Comparison of ENCODE assay signal across 9 cellular contexts in the genomic region with DNA sequence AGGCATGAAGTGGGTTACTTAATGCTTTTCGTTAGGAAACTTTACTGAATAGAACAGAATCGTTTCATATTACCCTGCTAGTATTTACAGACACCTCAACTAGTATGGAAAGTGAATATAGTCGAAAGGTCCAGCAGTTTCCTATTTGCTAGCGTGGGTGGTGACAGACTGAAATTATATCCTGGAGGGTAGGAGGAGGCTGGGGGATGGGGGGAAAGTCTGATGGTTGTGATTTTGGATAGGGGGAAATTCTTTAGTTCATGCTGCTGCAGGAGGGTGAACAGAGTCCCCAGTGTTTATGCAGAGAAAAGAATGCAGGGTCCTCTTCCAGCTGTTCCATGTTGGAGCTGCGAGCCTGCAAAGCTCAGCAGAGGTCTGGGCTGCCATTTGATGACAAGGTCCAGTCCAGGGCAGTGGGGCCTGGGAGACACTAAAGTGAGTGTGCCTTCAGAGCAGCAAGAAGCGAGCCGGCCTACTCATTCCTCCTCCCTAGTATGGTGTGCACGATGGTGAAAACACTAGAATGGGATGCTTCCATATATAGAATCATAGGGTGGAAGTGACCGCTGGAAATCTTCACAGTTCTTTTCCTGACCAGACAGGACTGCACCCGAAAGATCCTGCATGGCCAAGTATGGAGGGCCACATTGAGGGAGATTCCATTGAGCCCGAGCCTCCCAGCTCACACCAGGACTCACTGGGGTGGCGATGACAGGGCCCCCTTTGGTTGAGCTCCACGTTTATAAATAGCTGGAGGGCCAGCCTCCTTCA. TPM values are rescaled to one million over a fixed set of nuclear protein-coding genes. Genes with fewer than 3 reads are reported as not detected.
DNase-seq lines count a peak whose midpoint lies in the region; ATAC-seq, FAIRE-seq and TF ChIP-seq lines count a peak whose summit lies in the region.
"Had no signal": no experiment of that assay in that cellular context is flagged by ENCODE, and none has a peak within 500 bp of the region (broad histone marks: within the 10 kb centered on the region; RNA-seq: fewer than 3 reads in every experiment).

No MANE protein-coding gene starts in this region.

- TF ChIP-seq POLR2A in HepG2 (IDR thresholded peaks at IDR 0.05; ENCODE audit: insufficient read depth in 1 of 2, low read depth in 2 of 2, low read length in 2 of 2): no peak
- TF ChIP-seq POLR2A in right lobe of liver (IDR thresholded peaks at IDR 0.05): no peak
- TF ChIP-seq POLR2A in uterus (IDR thresholded peaks at IDR 0.05): peak in 1 of 2 donors; percentile 25

- ATAC-seq in HepG2 (no peak), right lobe of liver (no peak), HG02763 (IDR thresholded peaks at IDR 0.05; ENCODE audit: unreplicated experiment) (no peak)

- peak overlapping the region in 1 of 2 experiments; percentile 43 for H3K4ac ChIP-seq in mesenchymal stem cell (ENCODE audit: low read depth in 1 of 2, low read length in 2 of 2)

- H4K8ac ChIP-seq in mesenchymal stem cell (ENCODE audit: low read length): no peak overlapping the region

- H2AFZ ChIP-seq in HepG2 (ENCODE audit: low read length): no peak overlapping the region
- H2AFZ ChIP-seq in mesenchymal stem cell (ENCODE audit: low read depth, low read length): no peak overlapping the region

- no peak overlapping the region for H2BK120ac ChIP-seq in mesenchymal stem cell (ENCODE audit: low read depth, low read length)

- H3K27ac ChIP-seq in HepG2 (ENCODE audit: extremely low read length, insufficient read depth, low read length) (peak overlapping the region; percentile 30), right lobe of liver (peak overlapping the region in 1 of 3 donors; percentile 96), mesenchymal stem cell (ENCODE audit: low read length, poor library complexity, severe bottlenecking) (peak overlapping the region; percentile 54), uterus (peak overlapping the region; percentile 100)

- no peak overlapping the region for H2AK5ac ChIP-seq in mesenchymal stem cell (ENCODE audit: low read length, severe bottlenecking)

- peak overlapping the region; percentile 52 to 54 for H3K18ac ChIP-seq in mesenchymal stem cell (ENCODE audit: low read depth in 1 of 2, low read length in 2 of 2)

- peaks cover 27% of the 10 kb centered on the region for H4K20me1 ChIP-seq in HepG2 (ENCODE audit: insufficient read depth, low read length)

- H3K79me1 ChIP-seq in mesenchymal stem cell (replicated peaks; ENCODE audit: low read length, poor library complexity, severe bottlenecking): peaks cover 5% of the 10 kb centered on the region

- no peak for TF ChIP-seq EP300 in HepG2 (IDR thresholded peaks at IDR 0.05; ENCODE audit: low read depth in 2 of 2, low read length in 2 of 2)
- no peak for TF ChIP-seq EP300 in HepG2 (CRISPR knock-in tag; IDR thresholded peaks at IDR 0.05; ENCODE audit: borderline replicate concordance)

- TF ChIP-seq RAD21 in HepG2 (CRISPR knock-in tag; IDR thresholded peaks at IDR 0.05): no peak

- peak; percentile 31 for DNase-seq in HepG2 (ENCODE audit: low spot score)
- no peak for DNase-seq in right lobe of liver
- peak; percentile 49 for DNase-seq in dermis blood vessel endothelial cell
- peak; percentile 81 for DNase-seq in mesenchymal stem cell
- peak; percentile 32 to 51 for DNase-seq in uterus
- DNase-seq in NCI-H2081 treated with DMSO at 0.1 percent for 48 hours (lab: John Stamatoyannopoulos, UW): no peak
- DNase-seq in pons (ENCODE audit: low spot score): no peak

- peak; percentile 36 for FAIRE-seq in HepG2 (lab: Jason Lieb, UNC)
- FAIRE-seq: TTC549 had no signal

- POLR2A ChIA-PET in HepG2 (lab: Yijun Ruan, JAX): interaction anchor here (0.6 to 2.7 kb wide), 3 partner anchors 74 to 387 kb away, joined by 3 to 15 read pairs (median 3); no protein-coding TSS in a partner anchor

- H3K4me3 ChIP-seq in HepG2 (replicated peaks in 1 of 3; ENCODE audit: insufficient read depth in 1 of 3, low read depth in 2 of 3, low read length in 3 of 3): peak overlapping the region; percentile 65 to 93 (median 73)
- H3K4me3 ChIP-seq in right lobe of liver: peak overlapping the region in 1 of 3 donors; percentile 5
- H3K4me3 ChIP-seq in mesenchymal stem cell (ENCODE audit: insufficient read depth in 1 of 2, low read depth in 1 of 2, low read length in 2 of 2): peak overlapping the region; percentile 47 to 89
- peak overlapping the region; percentile 71 to 93 for H3K4me3 ChIP-seq in uterus

- H2BK15ac ChIP-seq in mesenchymal stem cell (ENCODE audit: low read depth, poor library complexity, severe bottlenecking): no peak overlapping the region

- H2BK5ac ChIP-seq in mesenchymal stem cell (ENCODE audit: low read depth, low read length, poor library complexity, severe bottlenecking): no peak overlapping the region

- TF ChIP-seq CTCF in HepG2 (CRISPR knock-in tag; IDR thresholded peaks at IDR 0.05) (no peak), right lobe of liver (IDR thresholded peaks at IDR 0.05) (no peak), uterus (IDR thresholded peaks at IDR 0.05) (no peak)

- peak overlapping the region; percentile 20 for H4K91ac ChIP-seq in mesenchymal stem cell (ENCODE audit: low read length)

- H3K14ac ChIP-seq in mesenchymal stem cell (ENCODE audit: low read length in 2 of 2): peak overlapping the region in 1 of 2 experiments; percentile 71

- H3K9me3 ChIP-seq in HepG2 (ENCODE audit: low read length) (peaks cover 10% of the 10 kb centered on the region), right lobe of liver (peaks cover 0 to 5% (median 0%) of the 10 kb centered on the region in 4 donors), mesenchymal stem cell (ENCODE audit: control insufficient read depth, low read length) (peaks cover 12% of the 10 kb centered on the region), uterus (no peaks in the 10 kb centered on the region)

- H3K4me2 ChIP-seq in HepG2 (ENCODE audit: low read depth, low read length) (peak overlapping the region; percentile 94), mesenchymal stem cell (ENCODE audit: low read length, poor library complexity, severe bottlenecking) (peak overlapping the region; percentile 95)

- TSS peak; percentile 37 for BruUV-seq in HepG2 (replicated peaks; lab: Mats Ljungman, UMichigan)

- intact Hi-C loops in HepG2 (cut with micrococcal nuclease; ENCODE audit: unreplicated experiment): loop anchor here (5.0 to 10.0 kb wide), 3 partner anchors 83 to 336 kb away; a partner anchor contains a TSS
- intact Hi-C loops in right lobe of liver (cut with DNase I): loop anchor here (5.0 to 10.0 kb wide), 3 partner anchors 123 to 208 kb away; no protein-coding TSS in a partner anchor
- intact Hi-C loops in uterus (cut with DNase I; ENCODE audit: low total_unique reads): loop anchor here (5.0 kb wide), 2 partner anchors 118 to 203 kb away; no protein-coding TSS in a partner anchor

- peaks cover 72% of the 10 kb centered on the region for H3K79me2 ChIP-seq in HepG2 (ENCODE audit: insufficient read depth, low read length)

- H2BK12ac ChIP-seq in mesenchymal stem cell (ENCODE audit: low read length in 2 of 2): peak overlapping the region; percentile 46 to 47

- no peak overlapping the region for H3K23ac ChIP-seq in mesenchymal stem cell (ENCODE audit: low read length in 2 of 2)

- H3K27me3 ChIP-seq in HepG2 (ENCODE audit: control insufficient read depth in 1 of 2, insufficient read depth in 2 of 2, low read length in 2 of 2) (no peaks in the 10 kb centered on the region), right lobe of liver (no peaks in the 10 kb centered on the region), mesenchymal stem cell (ENCODE audit: control insufficient read depth in 1 of 2, insufficient read depth in 1 of 2, low read length in 2 of 2) (no peaks in the 10 kb centered on the region), uterus (no peaks in the 10 kb centered on the region)

- peaks cover 0 to 43% of the 10 kb centered on the region in 2 experiments; a peak in 3 of 5 replicates for H3K36me3 ChIP-seq in HepG2 (replicated peaks in 1 of 2; ENCODE audit: control insufficient read depth in 1 of 2, insufficient read depth in 2 of 2, low read length in 2 of 2)
- no peaks in the 10 kb centered on the region for H3K36me3 ChIP-seq in right lobe of liver
- peaks cover 3 to 23% of the 10 kb centered on the region in 2 experiments for H3K36me3 ChIP-seq in mesenchymal stem cell (ENCODE audit: control insufficient read depth in 1 of 2, insufficient read depth in 2 of 2, low read depth in 1 of 2, low read length in 2 of 2)
- no peaks in the 10 kb centered on the region for H3K36me3 ChIP-seq in uterus

- CTCF ChIA-PET in HepG2 (lab: Yijun Ruan, JAX; ENCODE audit: low intra/inter-chr PET ratio, low total read pairs): no interaction called here

- WGBS in HepG2 (ENCODE audit: low lambda C conversion rate): 33% methylated on average over 13 of the region's 13 CpGs
- WGBS in right lobe of liver (ENCODE audit: insufficient coverage, low coverage, low lambda C conversion rate, missing lambda C conversion rate): 43% methylated on average over 5 of the region's 13 CpGs
- WGBS in mesenchymal stem cell: 2% methylated on average over 8 of the region's 13 CpGs

- H3K4me1 ChIP-seq in HepG2 (ENCODE audit: insufficient read depth, low read length) (peaks cover 40% of the 10 kb centered on the region), right lobe of liver (peaks cover 0 to 17% (median 0%) of the 10 kb centered on the region in 4 donors), mesenchymal stem cell (ENCODE audit: control insufficient read depth, insufficient read depth, low read depth, low read length) (peaks cover 11% of the 10 kb centered on the region), uterus (no peaks in the 10 kb centered on the region)

- in situ Hi-C loops in HepG2 (cut with HindIII; ENCODE audit: extremely low pct_ligation_motif_present, low pct_unique_long_range_greater_than_20kb): loop anchor here (5.0 to 10.0 kb wide), 4 partner anchors 83 to 236 kb away; no protein-coding TSS in a partner anchor

- H3K9ac ChIP-seq in HepG2 (ENCODE audit: insufficient read depth, low read depth, low read length) (peak overlapping the region; percentile 57), mesenchymal stem cell (ENCODE audit: low read length) (peak overlapping the region; percentile 96)

RNA-seq across cellular contexts. Expression of a gene that starts 2.1 kb away (rescaled TPM):
- 6.9 and 13.0 TPM in 2 replicates for total RNA-seq in HepG2 (2016; rRNA removed; fragmentation: Illumina TruSeq; extraction: Trizol)
- total RNA-seq in HepG2 (2016; cell fraction: cytosol; rRNA removed; fragmentation: Illumina TruSeq; extraction: Trizol; ENCODE audit: low read depth): 38.3 and 41.9 TPM in 2 replicates
- 6.5 and 11.9 TPM in 2 replicates for total RNA-seq in HepG2 (2016; cell fraction: insoluble cytoplasmic fraction; rRNA removed; fragmentation: Illumina TruSeq; extraction: Trizol)
- total RNA-seq in HepG2 (2016; cell fraction: membrane; rRNA removed; fragmentation: Illumina TruSeq; extraction: Trizol): 12.3 and 13.3 TPM in 2 replicates
- 24.4 and 25.8 TPM in 2 replicates for total RNA-seq in HepG2 (2016; cell fraction: nucleus; rRNA removed; fragmentation: Illumina TruSeq; extraction: Trizol)
- polyA plus RNA-seq in HepG2 (2011; rRNA removed): 11.7 and 11.8 TPM in 2 replicates
- polyA plus RNA-seq in HepG2 (2011; cell fraction: cytosol; rRNA removed): 4.9 and 6.1 TPM in 2 replicates
- polyA plus RNA-seq in HepG2 (2011; cell fraction: nucleus; rRNA removed): 89.4 and 113 TPM in 2 replicates
- polyA plus RNA-seq in HepG2 (2012): 22.3 and 23.9 TPM in 2 replicates
- polyA plus RNA-seq in HepG2 (2016; cell fraction: cytosol; fragmentation: Illumina TruSeq; extraction: Trizol; ENCODE audit: low read depth): 1.5 and 1.9 TPM in 2 replicates
- polyA plus RNA-seq in HepG2 (2016; cell fraction: insoluble cytoplasmic fraction; fragmentation: Illumina TruSeq; extraction: Trizol; ENCODE audit: low read depth): 5.1 and 6.3 TPM in 2 replicates
- polyA plus RNA-seq in HepG2 (2016; cell fraction: membrane; fragmentation: Illumina TruSeq; extraction: Trizol; ENCODE audit: low read depth): 3.2 and 3.3 TPM in 2 replicates
- polyA plus RNA-seq in HepG2 (2016; cell fraction: nucleus; fragmentation: Illumina TruSeq; extraction: Trizol; ENCODE audit: insufficient read depth, low read depth): 31.5 and 34.6 TPM in 2 replicates
- polyA minus RNA-seq in HepG2 (2011; rRNA and poly(A)+ RNA removed; ENCODE audit: low replicate concordance): 3.0 and 40.6 TPM in 2 replicates
- 26.1 and 26.2 TPM in 2 replicates for polyA minus RNA-seq in HepG2 (2011; cell fraction: cytosol; rRNA and poly(A)+ RNA removed)
- 112 and 120 TPM in 2 replicates for polyA minus RNA-seq in HepG2 (2011; cell fraction: nucleus; rRNA and poly(A)+ RNA removed)
- total RNA-seq in right lobe of liver: 10 to 100 TPM; 16.7 to 31.9 (median 21.1) TPM
- 44.2 and 57.2 TPM in 2 replicates for total RNA-seq in dermis blood vessel endothelial cell
- polyA plus RNA-seq in mesenchymal stem cell (2013, experiment 1 of 2): 21.1 TPM
- polyA plus RNA-seq in mesenchymal stem cell (2013, experiment 2 of 2): 21.2 TPM
- 10 to 100 TPM; 46.9 to 67.8 (median 55.0) TPM for total RNA-seq in uterus

RNA-seq across cellular contexts. Expression of a gene that starts 59.3 kb away (rescaled TPM):
- total RNA-seq in HepG2 (2016; rRNA removed; fragmentation: Illumina TruSeq; extraction: Trizol) (13.3 and 18.2 TPM in 2 replicates), right lobe of liver (1 to 10 TPM; 5.4 to 8.2 (median 6.7) TPM), dermis blood vessel endothelial cell (13.2 and 20.8 TPM in 2 replicates), uterus (10 to 100 TPM; 32.1 to 50.2 (median 33.7) TPM)
- 11.9 and 12.4 TPM in 2 replicates for total RNA-seq in HepG2 (2016; cell fraction: cytosol; rRNA removed; fragmentation: Illumina TruSeq; extraction: Trizol; ENCODE audit: low read depth)
- 10.9 and 19.9 TPM in 2 replicates for total RNA-seq in HepG2 (2016; cell fraction: insoluble cytoplasmic fraction; rRNA removed; fragmentation: Illumina TruSeq; extraction: Trizol)
- total RNA-seq in HepG2 (2016; cell fraction: membrane; rRNA removed; fragmentation: Illumina TruSeq; extraction: Trizol): 18.6 and 21.2 TPM in 2 replicates
- total RNA-seq in HepG2 (2016; cell fraction: nucleus; rRNA removed; fragmentation: Illumina TruSeq; extraction: Trizol): 22.0 and 22.6 TPM in 2 replicates
- 11.3 and 16.8 TPM in 2 replicates for polyA plus RNA-seq in HepG2 (2011; rRNA removed)
- polyA plus RNA-seq in HepG2 (2011; cell fraction: cytosol; rRNA removed): 3.9 and 6.0 TPM in 2 replicates
- 6.8 and 7.7 TPM in 2 replicates for polyA plus RNA-seq in HepG2 (2011; cell fraction: nucleus; rRNA removed)
- 16.4 and 16.6 TPM in 2 replicates for polyA plus RNA-seq in HepG2 (2012)
- polyA plus RNA-seq in HepG2 (2016; cell fraction: cytosol; fragmentation: Illumina TruSeq; extraction: Trizol; ENCODE audit: low read depth): 13.1 and 14.1 TPM in 2 replicates
- 11.8 and 12.8 TPM in 2 replicates for polyA plus RNA-seq in HepG2 (2016; cell fraction: insoluble cytoplasmic fraction; fragmentation: Illumina TruSeq; extraction: Trizol; ENCODE audit: low read depth)
- polyA plus RNA-seq in HepG2 (2016; cell fraction: membrane; fragmentation: Illumina TruSeq; extraction: Trizol; ENCODE audit: low read depth): 15.1 and 15.3 TPM in 2 replicates
- polyA plus RNA-seq in HepG2 (2016; cell fraction: nucleus; fragmentation: Illumina TruSeq; extraction: Trizol; ENCODE audit: insufficient read depth, low read depth): 25.5 and 30.7 TPM in 2 replicates
- 5.3 and 5.7 TPM in 2 replicates for polyA minus RNA-seq in HepG2 (2011; rRNA and poly(A)+ RNA removed; ENCODE audit: low replicate concordance)
- 5.4 and 7.5 TPM in 2 replicates for polyA minus RNA-seq in HepG2 (2011; cell fraction: cytosol; rRNA and poly(A)+ RNA removed)
- 14.0 and 21.4 TPM in 2 replicates for polyA minus RNA-seq in HepG2 (2011; cell fraction: nucleus; rRNA and poly(A)+ RNA removed)
- polyA plus RNA-seq in mesenchymal stem cell (2013, experiment 1 of 2): 13.6 TPM
- polyA plus RNA-seq in mesenchymal stem cell (2013, experiment 2 of 2): 14.4 TPM

Comparison
In these comparisons a context has a peak if more than half of its experiments do, and no peak if none do; other contexts are left out.
1. DNase-seq: peak in HepG2 (single experiment), dermis blood vessel endothelial cell (single experiment), mesenchymal stem cell (single experiment) and uterus (2 of 2); none in right lobe of liver (0 of 3), NCI-H2081 treated with DMSO at 0.1 percent for 48 hours (single experiment) and pons (single experiment).